1 cellular context compared by ENCODE assay signal in genomic region chr9:105280730-105281129, GRCh38.
TF ChIP-seq lines count a peak whose summit lies in the region.

No MANE protein-coding gene starts in this region.

TF ChIP-seq in HepG2, 621 proteins besides CTCF, POLR2A, EP300 and RAD21 (continued from another document):
- TF ChIP-seq REST (IDR thresholded peaks at IDR 0.05; ENCODE audit: borderline replicate concordance in 1 of 2, low read depth in 1 of 2, low read length in 2 of 2) (no peak), RELA (CRISPR knock-in tag; IDR thresholded peaks at IDR 0.05) (no peak), TBL1XR1 (IDR thresholded peaks at IDR 0.05; ENCODE audit: borderline replicate concordance, low read length, partially characterized antibody) (no peak), KDM2A (CRISPR knock-in tag; IDR thresholded peaks at IDR 0.05; ENCODE audit: borderline replicate concordance, low read depth) (no peak), ZBTB34 (CRISPR knock-in tag; IDR thresholded peaks at IDR 0.05) (no peak)
